In the genomic region with DNA sequence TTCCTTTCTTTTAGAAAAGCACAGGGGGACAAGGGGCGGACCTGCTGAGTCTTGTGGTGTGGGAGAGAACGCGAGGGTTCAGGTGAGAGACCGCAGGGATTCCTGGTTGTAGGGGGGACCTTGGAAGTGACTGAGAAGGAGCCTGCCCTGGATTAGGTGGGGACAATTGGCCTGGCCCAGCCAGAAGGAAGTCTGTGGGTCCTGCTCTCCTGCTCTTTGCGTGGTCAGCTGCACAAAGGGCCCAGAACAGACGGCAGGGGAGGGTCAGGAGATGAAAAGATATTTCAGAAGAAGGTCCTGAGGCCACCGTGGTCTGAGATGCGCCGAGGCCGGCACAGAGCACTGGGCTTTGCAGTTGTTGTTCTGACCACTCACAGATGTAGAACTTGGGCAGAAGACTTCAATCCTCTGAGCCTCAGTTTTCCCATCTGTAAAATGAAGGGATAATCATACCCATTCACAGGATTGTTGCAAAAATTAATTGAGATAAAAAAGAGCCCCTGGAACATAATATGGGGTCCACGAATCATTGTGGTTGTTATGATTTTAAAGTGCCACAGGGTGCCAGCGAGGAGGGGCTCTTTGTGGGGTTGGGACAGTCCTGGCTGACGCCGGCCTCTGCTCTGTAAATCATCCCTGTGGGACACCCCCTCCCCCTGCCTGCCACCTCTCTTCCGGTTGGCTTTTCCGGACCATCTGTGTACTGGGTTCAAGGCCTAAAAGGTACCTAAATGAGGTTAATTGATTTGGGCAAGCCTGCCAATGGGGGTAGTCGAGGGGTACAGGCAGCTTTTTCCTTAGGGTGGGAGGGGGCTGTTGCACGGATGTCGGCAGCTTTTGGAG, we compare ENCODE assay signal across 9 cellular contexts. TPM values are rescaled to one million over a fixed set of nuclear protein-coding genes. Genes with fewer than 3 reads are reported as not detected.
A peak's percentile ranks its signal among the peaks of the same experiment; 100 is the strongest.
DNase-seq lines count a peak whose midpoint lies in the region; ATAC-seq and TF ChIP-seq lines count a peak whose summit lies in the region.
"Had no signal": no experiment of that assay in that cellular context is flagged by ENCODE, and none has a peak within 500 bp of the region (broad histone marks: within the 10 kb centered on the region; RNA-seq: fewer than 3 reads in every experiment).

No MANE protein-coding gene starts in this region.

- H3K9me3 ChIP-seq in CD8-positive, alpha-beta memory T cell (ENCODE audit: low read length): no peaks in the 10 kb centered on the region
- no peaks in the 10 kb centered on the region for H3K9me3 ChIP-seq in OCI-LY1 (ENCODE audit: low read length)
- H3K9me3 ChIP-seq in effector memory CD4-positive, alpha-beta T cell (ENCODE audit: control insufficient read depth, low read length): no peaks in the 10 kb centered on the region
- H3K9me3 ChIP-seq in osteoblast (ENCODE audit: low read depth, low read length): no peaks in the 10 kb centered on the region

- peak overlapping the region; percentile 87 for H3K4me3 ChIP-seq in CD8-positive, alpha-beta memory T cell (ENCODE audit: low read length)
- H3K4me3 ChIP-seq in OCI-LY1 (ENCODE audit: low read depth, low read length, poor library complexity, severe bottlenecking) (peak overlapping the region; percentile 89), osteoblast (ENCODE audit: insufficient read depth, low read length) (peak overlapping the region; percentile 88)
- peak overlapping the region; percentile 66 for H3K4me3 ChIP-seq in effector memory CD4-positive, alpha-beta T cell (ENCODE audit: insufficient read depth, low read depth, low read length, poor library complexity, severe bottlenecking)

- H3K36me3 Mint-ChIP-seq in CD8-positive, alpha-beta memory T cell: peaks cover 0 to 6% (median 0%) of the 10 kb centered on the region in 3 donors

- H3K4me1 Mint-ChIP-seq in CD8-positive, alpha-beta memory T cell: peaks cover 77 to 89% (median 86%) of the 10 kb centered on the region in 3 donors

- POLR2A ChIA-PET in CD8-positive, alpha-beta memory T cell (lab: Charles Lee): no interaction called here

- H3K9me3 Mint-ChIP-seq in CD8-positive, alpha-beta memory T cell: no peaks in the 10 kb centered on the region

- TF ChIP-seq CTCF in OCI-LY1 (IDR thresholded peaks at IDR 0.05; ENCODE audit: low read length) (no peak), osteoblast (IDR thresholded peaks at IDR 0.05; ENCODE audit: extremely low read depth, low read depth, low read length) (no peak)

- no peaks in the 10 kb centered on the region for H4K20me1 ChIP-seq in OCI-LY1 (ENCODE audit: insufficient read depth, low read length)
- peaks cover 41% of the 10 kb centered on the region for H4K20me1 ChIP-seq in osteoblast (ENCODE audit: insufficient read depth, low read length)

- H3K4me3 Mint-ChIP-seq in CD8-positive, alpha-beta memory T cell: peak overlapping the region; percentile 87 to 95 (median 94)

- peak overlapping the region; percentile 88 for H3K9ac ChIP-seq in OCI-LY1 (ENCODE audit: low read length)

- CTCF ChIA-PET in CD8-positive, alpha-beta memory T cell (lab: Charles Lee): interaction anchor here (1.0 to 7.3 kb wide), 7 partner anchors 9 to 52 kb away, joined by 4 to 70 read pairs (median 5); no protein-coding TSS in a partner anchor

- H3K27ac ChIP-seq in CD8-positive, alpha-beta memory T cell (ENCODE audit: low read depth, low read length): peak overlapping the region; percentile 87
- peak overlapping the region; percentile 98 for H3K27ac ChIP-seq in OCI-LY1 (ENCODE audit: low read depth, low read length, poor library complexity, severe bottlenecking)
- peak overlapping the region; percentile 81 for H3K27ac ChIP-seq in effector memory CD4-positive, alpha-beta T cell (ENCODE audit: insufficient read depth, low read length, poor library complexity, severe bottlenecking)
- no peak overlapping the region for H3K27ac ChIP-seq in osteoblast (ENCODE audit: low read depth, low read length)

- H3K9me2 ChIP-seq in OCI-LY1 (ENCODE audit: low read depth, low read length): no peaks in the 10 kb centered on the region

- H3K79me2 ChIP-seq in OCI-LY1 (ENCODE audit: insufficient read depth, low read length) (peaks cover 25% of the 10 kb centered on the region), osteoblast (ENCODE audit: insufficient read depth, low read length) (peaks cover 61% of the 10 kb centered on the region)

- H3K36me3 ChIP-seq in CD8-positive, alpha-beta memory T cell (ENCODE audit: insufficient read depth, low read length): no peaks in the 10 kb centered on the region
- H3K36me3 ChIP-seq in OCI-LY1 (ENCODE audit: insufficient read depth, low read length) (no peaks in the 10 kb centered on the region; the same call in 1 of the 2 replicates), osteoblast (ENCODE audit: insufficient read depth, low read length) (no peaks in the 10 kb centered on the region)
- no peaks in the 10 kb centered on the region for H3K36me3 ChIP-seq in effector memory CD4-positive, alpha-beta T cell (ENCODE audit: control insufficient read depth, insufficient read depth, low read length)

- no peak for ATAC-seq in GM18511 (IDR thresholded peaks at IDR 0.05; ENCODE audit: unreplicated experiment)

- H3K4me2 ChIP-seq in OCI-LY1 (ENCODE audit: low read length) (peak overlapping the region; percentile 98), osteoblast (ENCODE audit: insufficient read depth, low read length) (peak overlapping the region; percentile 89)

- H3F3A ChIP-seq in OCI-LY1 (ENCODE audit: insufficient read depth, low read length): peaks cover 9% of the 10 kb centered on the region; the same call in 1 of the 2 replicates

- peaks cover 87% of the 10 kb centered on the region for H3K4me1 ChIP-seq in CD8-positive, alpha-beta memory T cell (ENCODE audit: insufficient read depth, low read length)
- H3K4me1 ChIP-seq in OCI-LY1 (ENCODE audit: insufficient read depth, low read length, severe bottlenecking) (peaks cover 86% of the 10 kb centered on the region), osteoblast (ENCODE audit: insufficient read depth, low read length) (peaks cover 20% of the 10 kb centered on the region)
- peaks cover 64% of the 10 kb centered on the region for H3K4me1 ChIP-seq in effector memory CD4-positive, alpha-beta T cell (ENCODE audit: control insufficient read depth, insufficient read depth, low read length, poor library complexity, severe bottlenecking)

- no peaks in the 10 kb centered on the region for H3K27me3 Mint-ChIP-seq in CD8-positive, alpha-beta memory T cell

- DNase-seq in CD8-positive, alpha-beta memory T cell: peak in 1 of 5 donors; percentile 8
- no peak for DNase-seq in effector memory CD4-positive, alpha-beta T cell
- no peak for DNase-seq in osteoblast (ENCODE audit: insufficient read length, low spot score, missing footprints)
- DNase-seq in DMS 273 (lab: John Stamatoyannopoulos, UW; ENCODE audit: unreplicated experiment): no peak
- no peak for DNase-seq in NCI-H2081 treated with DMSO at 0.1 percent for 48 hours (lab: John Stamatoyannopoulos, UW)
- DNase-seq in effector CD8-positive, alpha-beta T cell (lab: John Stamatoyannopoulos, UW): no peak
- DNase-seq: NCI-H2107 had no signal

- no peaks in the 10 kb centered on the region for H3K27me3 ChIP-seq in CD8-positive, alpha-beta memory T cell (ENCODE audit: insufficient read depth, low read length, poor library complexity, severe bottlenecking)
- H3K27me3 ChIP-seq in OCI-LY1 (ENCODE audit: insufficient read depth, low read length) (no peaks in the 10 kb centered on the region), osteoblast (ENCODE audit: insufficient read depth, low read length) (no peaks in the 10 kb centered on the region)
- H3K27me3 ChIP-seq in effector memory CD4-positive, alpha-beta T cell (replicated peaks; ENCODE audit: control insufficient read depth, insufficient read depth, low read length, poor library complexity, severe bottlenecking): no peaks in the 10 kb centered on the region

- peak overlapping the region; percentile 81 to 99 (median 97) for H3K27ac Mint-ChIP-seq in CD8-positive, alpha-beta memory T cell

- H2AFZ ChIP-seq in OCI-LY1 (ENCODE audit: low read length) (no peak overlapping the region), osteoblast (ENCODE audit: low read length) (no peak overlapping the region)

RNA-seq across cellular contexts. Expression of gene LPIN1, which starts 1.8 kb away (rescaled TPM):
- 10 to 100 TPM; 34.8 to 37.1 TPM for total RNA-seq in CD8-positive, alpha-beta memory T cell
- polyA plus RNA-seq in CD8-positive, alpha-beta memory T cell: 25.7 TPM
- total RNA-seq in osteoblast: 111 and 117 TPM in 2 replicates
